27 cellular contexts compared by ENCODE assay signal in genomic region chr1:19306941-19307340, GRCh38.
"Had no signal": no experiment of that assay in that cellular context is flagged by ENCODE, and none has a peak within 500 bp of the region (broad histone marks: within the 10 kb centered on the region; RNA-seq: fewer than 3 reads in every experiment).

No MANE protein-coding gene starts in this region.

- H3K27ac ChIP-seq: ascending aorta, brain microvascular endothelial cell, coronary artery, dorsolateral prefrontal cortex had no signal

- H3K9me3 ChIP-seq: ascending aorta had no signal

- ATAC-seq: activated CD4-positive, alpha-beta T cell treated with anti-CD3 and anti-CD28 coated beads for 36 hours; activated CD8-positive, alpha-beta T cell treated with anti-CD3 and anti-CD28 coated beads for 36 hours; activated T-cell treated with anti-CD3 and anti-CD28 coated beads, Interleukin-2, amount 50 U/mL, for 72 hours; esophagus mucosa; T-helper 17 cell had no signal

- H3K27ac Mint-ChIP-seq: activated CD4-positive, alpha-beta T cell treated with anti-CD3 and anti-CD28 coated beads for 36 hours; activated CD8-positive, alpha-beta T cell treated with anti-CD3 and anti-CD28 coated beads for 36 hours; activated naive CD8-positive, alpha-beta T cell; activated T-cell treated with anti-CD3 and anti-CD28 coated beads, Interleukin-2, amount 50 U/mL, for 24 hours; activated T-cell treated with anti-CD3 and anti-CD28 coated beads, Interleukin-2, amount 50 U/mL, for 72 hours; dendritic cell treated with granulocyte-macrophage colony-stimulating factor and Interleukin-4, amounts not matched to agents 40 ng/mL and 50 ng/mL, for 4 days; endodermal cell; T-helper 17 cell; T-helper 2 cell treated with Interferon-gamma antibody and Interleukin-4, amounts not matched to agents 5 μg/mL and 100 μg/mL, for 36 hours had no signal

- H3K27me3 ChIP-seq: ascending aorta, brain microvascular endothelial cell, dorsolateral prefrontal cortex had no signal

- H3K27me3 Mint-ChIP-seq: activated CD4-positive, alpha-beta T cell treated with anti-CD3 and anti-CD28 coated beads for 36 hours; activated CD8-positive, alpha-beta T cell treated with anti-CD3 and anti-CD28 coated beads for 36 hours; activated naive CD8-positive, alpha-beta T cell; activated T-cell treated with anti-CD3 and anti-CD28 coated beads, Interleukin-2, amount 50 U/mL, for 24 hours; central memory CD8-positive, alpha-beta T cell; dendritic cell treated with granulocyte-macrophage colony-stimulating factor and Interleukin-4, amounts not matched to agents 40 ng/mL and 50 ng/mL, for 4 days; T-helper 17 cell had no signal

- H3K9me3 Mint-ChIP-seq: activated CD8-positive, alpha-beta T cell treated with anti-CD3 and anti-CD28 coated beads for 36 hours; activated T-cell treated with anti-CD3 and anti-CD28 coated beads, Interleukin-2, amount 50 U/mL, for 24 hours; activated T-cell treated with anti-CD3 and anti-CD28 coated beads, Interleukin-2, amount 50 U/mL, for 72 hours; central memory CD8-positive, alpha-beta T cell; dendritic cell treated with granulocyte-macrophage colony-stimulating factor and Interleukin-4, amounts not matched to agents 40 ng/mL and 50 ng/mL, for 4 days; endodermal cell; T-helper 2 cell treated with Interferon-gamma antibody and Interleukin-4, amounts not matched to agents 5 μg/mL and 100 μg/mL, for 36 hours had no signal

- DNase-seq: activated CD4-positive, alpha-beta T cell treated with anti-CD3 and anti-CD28 coated beads for 36 hours; activated CD4-positive, alpha-beta T cell treated with anti-CD3 and anti-CD28 coated beads, Interleukin-2, amount 50 U/mL, for 1 hour; activated CD4-positive, alpha-beta T cell treated with anti-CD3 and anti-CD28 coated beads, Interleukin-2, amount 50 U/mL, for 48 hours; activated CD4-positive, CD25-positive, alpha-beta regulatory T cell; activated CD4-positive, CD25-positive, alpha-beta regulatory T cell treated with anti-CD3 and anti-CD28 coated beads, Interleukin-2, amount 50 U/mL, for 72 hours; activated CD8-positive, alpha-beta memory T cell treated with anti-CD3 and anti-CD28 coated beads for 24 hours; activated CD8-positive, alpha-beta memory T cell treated with anti-CD3 and anti-CD28 coated beads, Interleukin-2, amount 50 U/mL, for 4 hours; activated CD8-positive, alpha-beta T cell treated with anti-CD3 and anti-CD28 coated beads for 36 hours; activated naive CD4-positive, alpha-beta T cell treated with anti-CD3 and anti-CD28 coated beads, Interleukin-2, amount 50 U/mL, for 16 hours; activated T-cell treated with anti-CD3 and anti-CD28 coated beads for 4 hours; activated T-cell treated with anti-CD3 and anti-CD28 coated beads, Interleukin-2, amount 50 U/mL, for 24 hours; activated T-cell treated with anti-CD3 and anti-CD28 coated beads, Interleukin-2, amount 50 U/mL, for 72 hours; brain microvascular endothelial cell; dorsolateral prefrontal cortex; effector memory CD4-positive, alpha-beta T cell; endodermal cell; foreskin fibroblast; T-helper 1 cell; T-helper 17 cell; T1000 had no signal

- H3K4me3 Mint-ChIP-seq: activated CD4-positive, alpha-beta T cell treated with anti-CD3 and anti-CD28 coated beads for 36 hours; activated CD8-positive, alpha-beta T cell treated with anti-CD3 and anti-CD28 coated beads for 36 hours; activated naive CD8-positive, alpha-beta T cell; activated T-cell treated with anti-CD3 and anti-CD28 coated beads, Interleukin-2, amount 50 U/mL, for 24 hours; activated T-cell treated with anti-CD3 and anti-CD28 coated beads, Interleukin-2, amount 50 U/mL, for 72 hours; central memory CD8-positive, alpha-beta T cell; dendritic cell treated with granulocyte-macrophage colony-stimulating factor and Interleukin-4, amounts not matched to agents 40 ng/mL and 50 ng/mL, for 4 days; endodermal cell; T-helper 17 cell; T-helper 2 cell treated with Interferon-gamma antibody and Interleukin-4, amounts not matched to agents 5 μg/mL and 100 μg/mL, for 36 hours had no signal

- H3K4me3 ChIP-seq: ascending aorta, coronary artery, dorsolateral prefrontal cortex had no signal
